Comparison of ENCODE assay signal across 1 cellular context in the genomic region with DNA sequence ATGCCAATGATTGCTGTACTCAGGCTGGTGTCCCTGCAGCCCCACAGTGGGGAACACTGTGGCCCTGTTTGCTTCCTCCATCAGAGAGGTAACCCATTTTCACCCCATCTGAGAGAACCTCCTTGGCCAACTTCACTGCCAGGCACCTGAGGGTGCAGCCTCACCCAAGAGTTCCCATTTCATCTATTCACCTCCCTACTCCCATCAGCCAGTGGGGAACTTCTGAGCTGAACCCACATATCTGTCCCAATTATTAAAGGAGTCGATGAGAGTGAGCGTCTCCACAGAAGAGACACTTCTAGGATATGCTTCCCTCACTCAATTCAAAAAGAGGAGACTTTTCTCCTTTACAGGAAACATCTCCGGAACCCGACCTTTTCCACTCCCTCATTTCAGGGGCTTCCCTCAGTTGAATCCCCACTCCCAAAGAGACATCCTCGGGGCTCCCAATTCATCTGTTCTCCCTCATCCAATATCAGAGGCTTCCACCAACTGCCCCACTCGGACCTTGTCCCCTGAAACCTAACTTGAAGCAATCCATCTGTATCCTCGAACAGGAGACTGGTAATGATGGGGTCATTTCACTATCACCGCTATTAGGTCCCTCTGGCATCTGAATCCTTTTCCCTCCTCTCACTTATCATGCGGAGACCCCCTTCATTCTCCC.
TF ChIP-seq lines count a peak whose summit lies in the region.

No MANE protein-coding gene starts in this region.

TF ChIP-seq in GM23338, 12 proteins besides CTCF, POLR2A, EP300 and RAD21 (continued from another document):
- TF ChIP-seq, protein P1, sequence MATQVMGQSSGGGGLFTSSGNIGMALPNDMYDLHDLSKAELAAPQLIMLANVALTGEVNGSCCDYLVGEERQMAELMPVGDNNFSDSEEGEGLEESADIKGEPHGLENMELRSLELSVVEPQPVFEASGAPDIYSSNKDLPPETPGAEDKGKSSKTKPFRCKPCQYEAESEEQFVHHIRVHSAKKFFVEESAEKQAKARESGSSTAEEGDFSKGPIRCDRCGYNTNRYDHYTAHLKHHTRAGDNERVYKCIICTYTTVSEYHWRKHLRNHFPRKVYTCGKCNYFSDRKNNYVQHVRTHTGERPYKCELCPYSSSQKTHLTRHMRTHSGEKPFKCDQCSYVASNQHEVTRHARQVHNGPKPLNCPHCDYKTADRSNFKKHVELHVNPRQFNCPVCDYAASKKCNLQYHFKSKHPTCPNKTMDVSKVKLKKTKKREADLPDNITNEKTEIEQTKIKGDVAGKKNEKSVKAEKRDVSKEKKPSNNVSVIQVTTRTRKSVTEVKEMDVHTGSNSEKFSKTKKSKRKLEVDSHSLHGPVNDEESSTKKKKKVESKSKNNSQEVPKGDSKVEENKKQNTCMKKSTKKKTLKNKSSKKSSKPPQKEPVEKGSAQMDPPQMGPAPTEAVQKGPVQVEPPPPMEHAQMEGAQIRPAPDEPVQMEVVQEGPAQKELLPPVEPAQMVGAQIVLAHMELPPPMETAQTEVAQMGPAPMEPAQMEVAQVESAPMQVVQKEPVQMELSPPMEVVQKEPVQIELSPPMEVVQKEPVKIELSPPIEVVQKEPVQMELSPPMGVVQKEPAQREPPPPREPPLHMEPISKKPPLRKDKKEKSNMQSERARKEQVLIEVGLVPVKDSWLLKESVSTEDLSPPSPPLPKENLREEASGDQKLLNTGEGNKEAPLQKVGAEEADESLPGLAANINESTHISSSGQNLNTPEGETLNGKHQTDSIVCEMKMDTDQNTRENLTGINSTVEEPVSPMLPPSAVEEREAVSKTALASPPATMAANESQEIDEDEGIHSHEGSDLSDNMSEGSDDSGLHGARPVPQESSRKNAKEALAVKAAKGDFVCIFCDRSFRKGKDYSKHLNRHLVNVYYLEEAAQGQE (IDR thresholded peaks at IDR 0.05; ENCODE audit: unreplicated experiment), result no peak
- TF ChIP-seq NANOG (IDR thresholded peaks at IDR 0.05; ENCODE audit: borderline replicate concordance) (no peak), STAT1 (IDR thresholded peaks at IDR 0.05; ENCODE audit: unreplicated experiment) (no peak), EZH2phosphoT487 (IDR thresholded peaks at IDR 0.05; ENCODE audit: unreplicated experiment) (no peak)
- TF ChIP-seq, protein P2, sequence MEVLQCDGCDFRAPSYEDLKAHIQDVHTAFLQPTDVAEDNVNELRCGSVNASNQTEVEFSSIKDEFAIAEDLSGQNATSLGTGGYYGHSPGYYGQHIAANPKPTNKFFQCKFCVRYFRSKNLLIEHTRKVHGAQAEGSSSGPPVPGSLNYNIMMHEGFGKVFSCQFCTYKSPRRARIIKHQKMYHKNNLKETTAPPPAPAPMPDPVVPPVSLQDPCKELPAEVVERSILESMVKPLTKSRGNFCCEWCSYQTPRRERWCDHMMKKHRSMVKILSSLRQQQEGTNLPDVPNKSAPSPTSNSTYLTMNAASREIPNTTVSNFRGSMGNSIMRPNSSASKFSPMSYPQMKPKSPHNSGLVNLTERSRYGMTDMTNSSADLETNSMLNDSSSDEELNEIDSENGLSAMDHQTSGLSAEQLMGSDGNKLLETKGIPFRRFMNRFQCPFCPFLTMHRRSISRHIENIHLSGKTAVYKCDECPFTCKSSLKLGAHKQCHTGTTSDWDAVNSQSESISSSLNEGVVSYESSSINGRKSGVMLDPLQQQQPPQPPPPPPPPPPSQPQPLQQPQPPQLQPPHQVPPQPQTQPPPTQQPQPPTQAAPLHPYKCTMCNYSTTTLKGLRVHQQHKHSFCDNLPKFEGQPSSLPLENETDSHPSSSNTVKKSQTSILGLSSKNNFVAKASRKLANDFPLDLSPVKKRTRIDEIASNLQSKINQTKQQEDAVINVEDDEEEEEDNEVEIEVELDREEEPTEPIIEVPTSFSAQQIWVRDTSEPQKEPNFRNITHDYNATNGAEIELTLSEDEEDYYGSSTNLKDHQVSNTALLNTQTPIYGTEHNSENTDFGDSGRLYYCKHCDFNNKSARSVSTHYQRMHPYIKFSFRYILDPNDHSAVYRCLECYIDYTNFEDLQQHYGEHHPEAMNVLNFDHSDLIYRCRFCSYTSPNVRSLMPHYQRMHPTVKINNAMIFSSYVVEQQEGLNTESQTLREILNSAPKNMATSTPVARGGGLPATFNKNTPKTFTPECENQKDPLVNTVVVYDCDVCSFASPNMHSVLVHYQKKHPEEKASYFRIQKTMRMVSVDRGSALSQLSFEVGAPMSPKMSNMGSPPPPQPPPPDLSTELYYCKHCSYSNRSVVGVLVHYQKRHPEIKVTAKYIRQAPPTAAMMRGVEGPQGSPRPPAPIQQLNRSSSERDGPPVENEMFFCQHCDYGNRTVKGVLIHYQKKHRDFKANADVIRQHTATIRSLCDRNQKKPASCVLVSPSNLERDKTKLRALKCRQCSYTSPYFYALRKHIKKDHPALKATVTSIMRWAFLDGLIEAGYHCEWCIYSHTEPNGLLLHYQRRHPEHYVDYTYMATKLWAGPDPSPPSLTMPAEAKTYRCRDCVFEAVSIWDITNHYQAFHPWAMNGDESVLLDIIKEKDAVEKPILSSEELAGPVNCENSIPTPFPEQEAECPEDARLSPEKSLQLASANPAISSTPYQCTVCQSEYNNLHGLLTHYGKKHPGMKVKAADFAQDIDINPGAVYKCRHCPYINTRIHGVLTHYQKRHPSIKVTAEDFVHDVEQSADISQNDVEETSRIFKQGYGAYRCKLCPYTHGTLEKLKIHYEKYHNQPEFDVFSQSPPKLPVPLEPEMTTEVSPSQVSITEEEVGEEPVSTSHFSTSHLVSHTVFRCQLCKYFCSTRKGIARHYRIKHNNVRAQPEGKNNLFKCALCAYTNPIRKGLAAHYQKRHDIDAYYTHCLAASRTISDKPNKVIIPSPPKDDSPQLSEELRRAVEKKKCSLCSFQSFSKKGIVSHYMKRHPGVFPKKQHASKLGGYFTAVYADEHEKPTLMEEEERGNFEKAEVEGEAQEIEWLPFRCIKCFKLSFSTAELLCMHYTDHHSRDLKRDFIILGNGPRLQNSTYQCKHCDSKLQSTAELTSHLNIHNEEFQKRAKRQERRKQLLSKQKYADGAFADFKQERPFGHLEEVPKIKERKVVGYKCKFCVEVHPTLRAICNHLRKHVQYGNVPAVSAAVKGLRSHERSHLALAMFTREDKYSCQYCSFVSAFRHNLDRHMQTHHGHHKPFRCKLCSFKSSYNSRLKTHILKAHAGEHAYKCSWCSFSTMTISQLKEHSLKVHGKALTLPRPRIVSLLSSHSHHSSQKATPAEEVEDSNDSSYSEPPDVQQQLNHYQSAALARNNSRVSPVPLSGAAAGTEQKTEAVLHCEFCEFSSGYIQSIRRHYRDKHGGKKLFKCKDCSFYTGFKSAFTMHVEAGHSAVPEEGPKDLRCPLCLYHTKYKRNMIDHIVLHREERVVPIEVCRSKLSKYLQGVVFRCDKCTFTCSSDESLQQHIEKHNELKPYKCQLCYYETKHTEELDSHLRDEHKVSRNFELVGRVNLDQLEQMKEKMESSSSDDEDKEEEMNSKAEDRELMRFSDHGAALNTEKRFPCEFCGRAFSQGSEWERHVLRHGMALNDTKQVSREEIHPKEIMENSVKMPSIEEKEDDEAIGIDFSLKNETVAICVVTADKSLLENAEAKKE (CRISPR knock-in tag; IDR thresholded peaks at IDR 0.05), result no peak
